1 cellular context compared by ENCODE assay signal in the genomic region with DNA sequence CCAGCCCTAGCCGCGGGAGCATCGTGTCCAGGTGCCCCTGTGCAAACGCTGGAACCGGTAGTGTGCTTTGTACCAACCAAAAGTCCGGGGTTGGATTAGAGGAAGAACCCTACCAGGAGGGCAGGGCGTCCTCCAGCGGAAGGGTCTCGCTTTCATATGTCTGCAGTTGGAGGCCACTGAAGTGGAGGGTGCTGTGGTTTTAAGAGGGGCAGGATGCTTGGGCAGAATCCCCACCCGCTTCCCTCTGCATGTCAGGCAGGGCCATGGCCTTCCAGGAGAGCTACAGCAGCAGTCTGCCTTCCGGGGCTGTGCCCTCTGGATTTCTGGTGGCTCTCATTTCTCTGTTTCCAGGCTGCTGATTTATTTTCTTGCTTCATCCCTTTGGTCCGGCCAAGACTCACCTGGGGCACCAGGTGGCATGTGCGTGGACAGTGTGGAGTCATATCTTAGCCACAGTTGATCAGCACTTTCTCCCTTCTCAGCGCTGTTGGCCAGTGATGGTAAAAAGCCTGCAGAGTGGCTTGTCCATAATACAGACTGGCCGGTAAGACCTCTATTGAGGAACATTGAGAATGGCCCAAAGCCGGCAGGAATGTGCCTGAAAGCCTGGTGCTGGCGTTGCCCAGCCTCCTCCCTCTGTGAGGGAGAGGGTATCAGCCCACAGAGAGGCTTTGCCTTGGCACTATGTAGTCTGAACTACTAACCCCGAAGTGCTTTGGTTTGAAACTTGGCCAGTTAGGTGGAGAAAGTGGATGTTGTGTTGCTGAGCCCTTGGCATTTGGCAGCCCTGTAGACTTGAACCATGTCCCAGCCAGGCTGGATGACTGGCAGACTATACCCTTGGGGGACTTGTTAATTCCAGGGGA.
A peak's percentile ranks its signal among the peaks of the same experiment; 100 is the strongest.
TF ChIP-seq lines count a peak whose summit lies in the region.

No MANE protein-coding gene starts in this region.

TF ChIP-seq in K562, 482 proteins besides CTCF, POLR2A, EP300 and RAD21 (continued from another document):
- TF ChIP-seq, protein P1, sequence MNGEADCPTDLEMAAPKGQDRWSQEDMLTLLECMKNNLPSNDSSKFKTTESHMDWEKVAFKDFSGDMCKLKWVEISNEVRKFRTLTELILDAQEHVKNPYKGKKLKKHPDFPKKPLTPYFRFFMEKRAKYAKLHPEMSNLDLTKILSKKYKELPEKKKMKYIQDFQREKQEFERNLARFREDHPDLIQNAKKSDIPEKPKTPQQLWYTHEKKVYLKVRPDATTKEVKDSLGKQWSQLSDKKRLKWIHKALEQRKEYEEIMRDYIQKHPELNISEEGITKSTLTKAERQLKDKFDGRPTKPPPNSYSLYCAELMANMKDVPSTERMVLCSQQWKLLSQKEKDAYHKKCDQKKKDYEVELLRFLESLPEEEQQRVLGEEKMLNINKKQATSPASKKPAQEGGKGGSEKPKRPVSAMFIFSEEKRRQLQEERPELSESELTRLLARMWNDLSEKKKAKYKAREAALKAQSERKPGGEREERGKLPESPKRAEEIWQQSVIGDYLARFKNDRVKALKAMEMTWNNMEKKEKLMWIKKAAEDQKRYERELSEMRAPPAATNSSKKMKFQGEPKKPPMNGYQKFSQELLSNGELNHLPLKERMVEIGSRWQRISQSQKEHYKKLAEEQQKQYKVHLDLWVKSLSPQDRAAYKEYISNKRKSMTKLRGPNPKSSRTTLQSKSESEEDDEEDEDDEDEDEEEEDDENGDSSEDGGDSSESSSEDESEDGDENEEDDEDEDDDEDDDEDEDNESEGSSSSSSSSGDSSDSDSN (IDR thresholded peaks at IDR 0.05; ENCODE audit: borderline replicate concordance in 1 of 2, low read depth in 2 of 2, low read length in 2 of 2) = 0 out of 4 replicates have a peak, but pooled peaks of 1 of the 2 experiments have one; percentile 35
- TF ChIP-seq HIVEP1 (CRISPR knock-in tag; IDR thresholded peaks at IDR 0.05) (no peak), PYGO2 (tag; IDR thresholded peaks at IDR 0.05) (no peak), ZNF668 (CRISPR knock-in tag; IDR thresholded peaks at IDR 0.05) (no peak), PBX2 (CRISPR knock-in tag; IDR thresholded peaks at IDR 0.05; ENCODE audit: low read depth) (no peak), PBX2 (tag; conservative IDR thresholded peaks at IDR 0.05; ENCODE audit: low read depth) (no peak), EWSR1 (IDR thresholded peaks at IDR 0.05; ENCODE audit: borderline replicate concordance, low read depth, partially characterized antibody) (no peak), EGR1 (conservative IDR thresholded peaks at IDR 0.05) (peak; percentile 36; the same call in 1 of the 2 replicates), RBFOX2 (IDR thresholded peaks at IDR 0.05; ENCODE audit: low read depth, low read length) (peak; percentile 10; the same call in 1 of the 2 replicates), ETS2 (tag; IDR thresholded peaks at IDR 0.05; ENCODE audit: borderline replicate concordance, poor library complexity, severe bottlenecking) (no peak), NFRKB (IDR thresholded peaks at IDR 0.05; ENCODE audit: low read depth) (no peak), ZFX (CRISPR knock-in tag; IDR thresholded peaks at IDR 0.05) (peak; percentile 29; the same call in 1 of the 2 replicates), ZC3H8 (IDR thresholded peaks at IDR 0.05) (no peak), ZNF174 (CRISPR knock-in tag; IDR thresholded peaks at IDR 0.05) (no peak), ZNF583 (CRISPR knock-in tag; IDR thresholded peaks at IDR 0.05) (no peak), SMARCC2 (IDR thresholded peaks at IDR 0.05; ENCODE audit: low read depth) (no peak), TRIM24 (IDR thresholded peaks at IDR 0.05) (no peak), REST (CRISPR knock-in tag; IDR thresholded peaks at IDR 0.05; ENCODE audit: low read depth) (no peak), ARID2 (IDR thresholded peaks at IDR 0.05) (no peak), NR2F6 (CRISPR knock-in tag; IDR thresholded peaks at IDR 0.05) (no peak), HDAC2 (IDR thresholded peaks at IDR 0.05) (no peak), DLX4 (CRISPR knock-in tag; IDR thresholded peaks at IDR 0.05) (no peak), ZNF696 (CRISPR knock-in tag; conservative IDR thresholded peaks at IDR 0.05) (no peak), FOXK1 (CRISPR knock-in tag; IDR thresholded peaks at IDR 0.05; ENCODE audit: borderline replicate concordance) (0 out of 2 replicates have a peak, but pooled peaks have one; percentile 63)
- TF ChIP-seq, protein P2, sequence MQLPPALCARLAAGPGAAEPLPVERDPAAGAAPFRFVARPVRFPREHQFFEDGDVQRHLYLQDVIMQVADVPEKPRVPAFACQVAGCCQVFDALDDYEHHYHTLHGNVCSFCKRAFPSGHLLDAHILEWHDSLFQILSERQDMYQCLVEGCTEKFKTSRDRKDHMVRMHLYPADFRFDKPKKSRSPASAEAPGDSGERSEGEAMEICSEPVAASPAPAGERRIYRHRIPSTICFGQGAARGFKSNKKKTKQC (CRISPR knock-in tag; IDR thresholded peaks at IDR 0.05) = no peak
- TF ChIP-seq, protein P3, sequence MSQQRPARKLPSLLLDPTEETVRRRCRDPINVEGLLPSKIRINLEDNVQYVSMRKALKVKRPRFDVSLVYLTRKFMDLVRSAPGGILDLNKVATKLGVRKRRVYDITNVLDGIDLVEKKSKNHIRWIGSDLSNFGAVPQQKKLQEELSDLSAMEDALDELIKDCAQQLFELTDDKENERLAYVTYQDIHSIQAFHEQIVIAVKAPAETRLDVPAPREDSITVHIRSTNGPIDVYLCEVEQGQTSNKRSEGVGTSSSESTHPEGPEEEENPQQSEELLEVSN (IDR thresholded peaks at IDR 0.05; ENCODE audit: borderline replicate concordance in 1 of 2, extremely low read depth in 1 of 2, insufficient read depth in 1 of 2, insufficient read length in 1 of 2, low read depth in 1 of 2, low read length in 1 of 2, poor library complexity in 1 of 2, severe bottlenecking in 1 of 2) = no peak
